ENCODE assay signal across 22 cellular contexts in the genomic region with DNA sequence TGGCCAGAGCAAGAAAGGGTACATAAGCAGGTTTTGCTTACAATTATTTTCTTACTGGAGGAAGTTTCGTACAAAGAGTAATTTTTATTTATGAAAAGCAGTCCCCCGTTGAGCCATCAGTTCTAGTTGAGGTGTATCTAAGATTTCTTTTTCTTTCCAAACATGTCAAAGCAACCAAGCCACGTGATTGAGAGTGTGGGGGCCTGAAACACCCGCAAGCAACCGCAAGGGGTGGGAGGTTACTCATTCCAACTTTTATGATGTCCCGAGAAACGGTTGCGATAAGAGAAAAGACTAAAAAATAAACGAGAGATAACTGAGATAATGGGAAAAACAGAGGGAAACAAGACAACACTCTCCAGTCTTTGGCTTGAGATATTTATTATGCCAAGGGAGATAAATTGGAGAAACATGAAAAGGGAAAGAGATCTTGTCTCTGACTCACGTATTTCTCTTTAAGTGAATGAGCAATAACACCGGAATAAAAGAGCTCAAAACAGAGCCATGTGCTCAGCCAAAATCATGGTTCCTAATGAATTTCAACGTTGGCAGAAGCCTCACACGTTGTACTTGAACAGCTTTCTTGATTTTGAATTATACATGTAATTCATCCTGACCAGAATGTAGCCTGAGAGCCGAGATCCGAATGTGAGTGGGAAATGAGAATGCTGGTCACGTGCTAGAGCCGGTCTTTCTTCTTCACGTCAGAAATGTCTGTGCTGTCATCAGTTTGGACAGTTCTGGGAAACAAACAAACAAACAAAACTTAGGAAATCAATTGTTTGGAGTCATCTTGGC.
DNase-seq lines count a peak whose midpoint lies in the region; ATAC-seq and TF ChIP-seq lines count a peak whose summit lies in the region.
"Had no signal": no experiment of that assay in that cellular context is flagged by ENCODE, and none has a peak within 500 bp of the region (broad histone marks: within the 10 kb centered on the region; RNA-seq: fewer than 3 reads in every experiment).

No MANE protein-coding gene starts in this region.

- CTCF ChIA-PET in mammary epithelial cell (lab: Charles Lee; ENCODE audit: low non-redundant PET) (no interaction called here), MCF 10A (lab: Yijun Ruan, JAX) (no interaction called here)

- no peak for TF ChIP-seq EP300 in esophagus muscularis mucosa (IDR thresholded peaks at IDR 0.05)

- H3K4me3 Mint-ChIP-seq in MCF 10A (ENCODE audit: unreplicated experiment) (no peak overlapping the region), mesothelial cell of epicardium (no peak overlapping the region)
- H3K4me3 Mint-ChIP-seq: B cell had no signal

- H3K4me3 ChIP-seq in mammary epithelial cell (replicated peaks in 1 of 3; ENCODE audit: insufficient read depth in 1 of 3, low read depth in 2 of 3, low read length in 3 of 3) (no peak overlapping the region), esophagus muscularis mucosa (no peak overlapping the region), aorta (ENCODE audit: low read length in 2 of 2) (no peak overlapping the region)
- H3K4me3 ChIP-seq: HAP-1 had no signal

- no peak overlapping the region for H3K4me2 ChIP-seq in mammary epithelial cell (ENCODE audit: insufficient read depth, low read depth, low read length)

- intact Hi-C loops in mammary epithelial cell (cut with micrococcal nuclease) (no loop called here), MCF 10A (cut with micrococcal nuclease) (no loop called here), esophagus muscularis mucosa (cut with DNase I) (no loop called here), aorta (cut with DNase I) (no loop called here)

- BruUV-seq in mammary epithelial cell (replicated peaks; lab: Mats Ljungman, UMichigan) (no TSS peak), MCF 10A (replicated peaks; lab: Mats Ljungman, UMichigan) (no TSS peak)

- TF ChIP-seq CTCF in mammary epithelial cell (conservative IDR thresholded peaks at IDR 0.05 in 1 of 2, IDR thresholded peaks at IDR 0.05 in 1 of 2; ENCODE audit: extremely low read depth in 1 of 2, insufficient read depth in 1 of 2, low read depth in 1 of 2, low read length in 2 of 2) (no peak), MCF 10A (IDR thresholded peaks at IDR 0.05; ENCODE audit: unreplicated experiment) (no peak), esophagus muscularis mucosa (IDR thresholded peaks at IDR 0.05) (no peak), mesothelial cell of epicardium (IDR thresholded peaks at IDR 0.05; ENCODE audit: unreplicated experiment) (no peak)

- peak; percentile 9 for DNase-seq in mammary epithelial cell
- no peak for DNase-seq in MCF 10A (ENCODE audit: unreplicated experiment)
- peak; percentile 72 for DNase-seq in esophagus muscularis mucosa (ENCODE audit: extremely low spot score)
- no peak for DNase-seq in mesothelial cell of epicardium (ENCODE audit: low spot score in 2 of 2, unreplicated experiment in 2 of 2)
- no peak for DNase-seq in NCI-H1436 (lab: John Stamatoyannopoulos, UW)
- no peak for DNase-seq in DMS153 (lab: John Stamatoyannopoulos, UW)
- no peak for DNase-seq in NCI-H774 (lab: John Stamatoyannopoulos, UW)
- DNase-seq in aorta, result no peak
- DNase-seq: GF-D8, IMR-90, Karpas-422, MM.1S, NCI-H1092, NCI-H146, NCI-H2081, NCI-H510A, NCI-H82, OCI-M1, SHP77 had no signal

- H3K36me3 ChIP-seq in mammary epithelial cell (ENCODE audit: insufficient read depth, low read length) (no peaks in the 10 kb centered on the region), esophagus muscularis mucosa (no peaks in the 10 kb centered on the region), aorta (ENCODE audit: control insufficient read depth in 1 of 2, insufficient read depth in 2 of 2, low read length in 1 of 2) (no peaks in the 10 kb centered on the region)
- H3K36me3 ChIP-seq: HAP-1 had no signal

- no peaks in the 10 kb centered on the region for H4K20me1 ChIP-seq in mammary epithelial cell (ENCODE audit: insufficient read depth, low read length)

- H3K9me3 Mint-ChIP-seq in MCF 10A (ENCODE audit: unreplicated experiment) (no peaks in the 10 kb centered on the region), mesothelial cell of epicardium (peaks cover 4% of the 10 kb centered on the region)

- H3K4me1 Mint-ChIP-seq in MCF 10A (ENCODE audit: insufficient read depth, unreplicated experiment) (no peaks in the 10 kb centered on the region), mesothelial cell of epicardium (peaks cover 28% of the 10 kb centered on the region)
- H3K4me1 Mint-ChIP-seq: B cell had no signal

- no peak for ATAC-seq in aorta (ENCODE audit: low FRiP score)

- no peak for TF ChIP-seq POLR2A in esophagus muscularis mucosa (IDR thresholded peaks at IDR 0.05; ENCODE audit: low read depth)

- H3K4me1 ChIP-seq in mammary epithelial cell (ENCODE audit: insufficient read depth, low read length), result no peaks in the 10 kb centered on the region
- H3K4me1 ChIP-seq in esophagus muscularis mucosa, result no peaks in the 10 kb centered on the region
- no peaks in the 10 kb centered on the region for H3K4me1 ChIP-seq in aorta (ENCODE audit: control insufficient read depth in 1 of 2, insufficient read depth in 2 of 2, low read length in 2 of 2)
- H3K4me1 ChIP-seq: HAP-1 had no signal

- no peak overlapping the region for H3K9ac ChIP-seq in mammary epithelial cell (ENCODE audit: insufficient read depth, low read length)

- H3K27ac ChIP-seq in mammary epithelial cell (ENCODE audit: insufficient read depth, low read depth, low read length), result no peak overlapping the region
- H3K27ac ChIP-seq in esophagus muscularis mucosa (replicated peaks in 1 of 4), result no peak overlapping the region
- H3K27ac ChIP-seq in aorta (ENCODE audit: low read depth in 1 of 2, low read length in 2 of 2), result no peak overlapping the region
- H3K27ac ChIP-seq: 22Rv1 had no signal

- no peak overlapping the region for H2AFZ ChIP-seq in mammary epithelial cell (ENCODE audit: low read depth, low read length)

- 69% methylated on average over 18 of the region's 18 CpGs for WGBS in mammary epithelial cell (ENCODE audit: low coverage, missing lambda C conversion rate)
- 75% methylated on average over 18 of the region's 18 CpGs for WGBS in esophagus muscularis mucosa
- 80 to 82% methylated on average over 18 of the region's 18 CpGs for WGBS in aorta, 2 donors

- no peaks in the 10 kb centered on the region for H3K36me3 Mint-ChIP-seq in MCF 10A (ENCODE audit: insufficient read depth, unreplicated experiment)
- H3K36me3 Mint-ChIP-seq in mesothelial cell of epicardium, result no peaks in the 10 kb centered on the region

- dilution Hi-C loops in mammary epithelial cell (cut with HindIII; ENCODE audit: low sequenced_read_pairs), result no loop called here

- no peaks in the 10 kb centered on the region for H3K9me3 ChIP-seq in mammary epithelial cell (replicated peaks; ENCODE audit: insufficient read depth, low read length)
- no peaks in the 10 kb centered on the region for H3K9me3 ChIP-seq in esophagus muscularis mucosa
- no peaks in the 10 kb centered on the region for H3K9me3 ChIP-seq in aorta (ENCODE audit: control insufficient read depth, low read length)
- H3K9me3 ChIP-seq: HAP-1 had no signal

- POLR2A ChIA-PET in MCF 10A (lab: Yijun Ruan, JAX), result no interaction called here

- peaks cover 8% of the 10 kb centered on the region for H3K27me3 ChIP-seq in mammary epithelial cell (ENCODE audit: insufficient read depth, low read length)
- no peaks in the 10 kb centered on the region for H3K27me3 ChIP-seq in esophagus muscularis mucosa
- no peaks in the 10 kb centered on the region for H3K27me3 ChIP-seq in aorta (ENCODE audit: control insufficient read depth in 1 of 2, insufficient read depth in 2 of 2, low read length in 1 of 2)

- H3K27ac Mint-ChIP-seq in MCF 10A (ENCODE audit: low read depth, unreplicated experiment), result no peak overlapping the region
- peak overlapping the region; percentile 17 for H3K27ac Mint-ChIP-seq in mesothelial cell of epicardium
- H3K27ac Mint-ChIP-seq: B cell had no signal

- H3K27me3 Mint-ChIP-seq in MCF 10A (ENCODE audit: insufficient read depth, unreplicated experiment) (peaks cover 24% of the 10 kb centered on the region), mesothelial cell of epicardium (ENCODE audit: low read depth) (peaks cover 9% of the 10 kb centered on the region)
- H3K27me3 Mint-ChIP-seq: B cell had no signal

- H3K79me2 ChIP-seq in mammary epithelial cell (ENCODE audit: insufficient read depth, low read length), result no peaks in the 10 kb centered on the region

- in situ Hi-C loops in mammary epithelial cell (cut with MboI; ENCODE audit: low sequenced_read_pairs in 2 of 2), result no loop called here

Comparison
In these comparisons a context has a peak if more than half of its experiments do, and no peak if none do; other contexts are left out.
1. DNase-seq: peak in mammary epithelial cell (single experiment) and esophagus muscularis mucosa (single experiment); none in MCF 10A (single experiment), mesothelial cell of epicardium (0 of 2), NCI-H1436 (single experiment), DMS153 (single experiment), NCI-H774 (single experiment) and aorta (0 of 2).